8 cellular contexts compared by ENCODE assay signal in the genomic region with DNA sequence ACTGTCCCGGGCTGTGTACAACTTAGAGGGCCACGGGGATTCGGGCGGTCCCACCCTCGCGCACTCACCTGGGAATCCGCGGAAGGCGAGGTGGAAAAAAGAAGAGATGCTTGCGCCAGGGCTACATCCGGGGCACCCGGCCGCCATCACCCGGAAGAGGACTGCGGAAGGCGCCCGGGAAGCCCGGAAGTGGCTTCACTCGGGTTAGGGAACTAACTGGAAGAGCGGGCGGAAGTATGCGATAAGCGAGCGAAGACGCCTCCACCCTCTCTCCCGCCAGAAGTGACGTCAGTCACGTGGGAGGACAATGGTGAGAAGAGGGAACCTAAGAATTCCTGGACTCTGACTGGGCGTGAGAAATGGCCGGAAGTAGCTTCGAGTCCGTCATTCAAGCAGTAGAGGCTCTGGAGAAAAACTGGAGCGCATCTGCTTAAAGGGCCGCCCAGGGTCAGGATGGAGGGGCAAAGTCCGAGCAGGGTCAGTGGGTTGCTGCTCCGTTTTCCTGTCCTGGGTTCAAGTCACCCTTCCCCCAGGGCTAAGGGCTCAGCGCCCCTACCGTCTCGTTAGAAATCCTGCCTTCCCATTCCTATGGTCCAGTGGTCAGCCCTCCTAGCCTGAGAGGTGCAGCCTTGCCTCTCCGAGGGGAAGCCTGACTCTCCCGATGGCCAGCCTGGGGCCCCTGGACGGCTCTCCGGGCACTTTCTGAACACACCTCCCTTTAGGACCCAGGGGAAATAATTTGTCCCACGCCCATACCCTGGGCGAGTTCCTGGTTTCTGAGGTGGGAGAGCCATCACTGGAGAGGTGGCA. TPM values are rescaled to one million over a fixed set of nuclear protein-coding genes. Genes with fewer than 3 reads are reported as not detected.
DNase-seq lines count a peak whose midpoint lies in the region; ATAC-seq and TF ChIP-seq lines count a peak whose summit lies in the region.

A gene (minus strand): TSS at position 165 of the 810 bp plus-strand sequence. CDS start 627 bp downstream, outside the sequence.

- peak; percentile 99 for DNase-seq in AG09319 (ENCODE audit: extremely low read depth, low read depth)
- DNase-seq in NCI-H524 treated with DMSO at 0.1 percent for 48 hours (lab: John Stamatoyannopoulos, UW): peak; percentile 96
- peak; percentile 93 for DNase-seq in activated CD4-positive, alpha-beta T cell treated with anti-CD3 and anti-CD28 coated beads for 48 hours
- peak; percentile 99 for DNase-seq in kidney epithelial cell (ENCODE audit: low read depth)
- peak; percentile 95 for DNase-seq in stimulated activated CD4-positive, alpha-beta T cell treated with anti-CD3 and anti-CD28 coated beads, Interleukin-15, amount 100 ng/mL, for 24 hours

- H3K36me3 ChIP-seq in kidney epithelial cell (ENCODE audit: control insufficient read depth, insufficient read depth, low read length): peaks cover 8% of the 10 kb centered on the region

- H3K27me3 ChIP-seq in kidney epithelial cell (ENCODE audit: control insufficient read depth, insufficient read depth, low read length): no peaks in the 10 kb centered on the region

- peak; percentile 53 for ATAC-seq in HG03439 (IDR thresholded peaks at IDR 0.05; ENCODE audit: unreplicated experiment)

- H3K27ac ChIP-seq in cingulate gyrus (ENCODE audit: low read depth, low read length): peak within 1 kb of the TSS; percentile 95

- peak; percentile 68 for TF ChIP-seq POLR2A in GM19193 (IDR thresholded peaks at IDR 0.05; ENCODE audit: extremely low read depth, insufficient read depth, insufficient read length)

- TF ChIP-seq CTCF in AG09319 (IDR thresholded peaks at IDR 0.05; ENCODE audit: low read depth, low read length) (peak; percentile 6; the same call in 1 of the 2 replicates), kidney epithelial cell (IDR thresholded peaks at IDR 0.05; ENCODE audit: insufficient read depth, low read length, poor library complexity, severe bottlenecking) (no peak)

- H3K4me3 ChIP-seq in kidney epithelial cell (ENCODE audit: low read depth, low read length): peak within 1 kb of the TSS; percentile 84

RNA-seq across cellular contexts. Expression of the gene that starts here (rescaled TPM):
- 82.1 and 107 TPM in 2 replicates for total RNA-seq in kidney epithelial cell

Comparison
In these comparisons a context has a peak if more than half of its experiments do, and no peak if none do; other contexts are left out.
1. Peak in every context shown above with its lines: DNase-seq, ATAC-seq, H3K4me3 ChIP-seq and H3K27ac ChIP-seq.